In the genomic region with DNA sequence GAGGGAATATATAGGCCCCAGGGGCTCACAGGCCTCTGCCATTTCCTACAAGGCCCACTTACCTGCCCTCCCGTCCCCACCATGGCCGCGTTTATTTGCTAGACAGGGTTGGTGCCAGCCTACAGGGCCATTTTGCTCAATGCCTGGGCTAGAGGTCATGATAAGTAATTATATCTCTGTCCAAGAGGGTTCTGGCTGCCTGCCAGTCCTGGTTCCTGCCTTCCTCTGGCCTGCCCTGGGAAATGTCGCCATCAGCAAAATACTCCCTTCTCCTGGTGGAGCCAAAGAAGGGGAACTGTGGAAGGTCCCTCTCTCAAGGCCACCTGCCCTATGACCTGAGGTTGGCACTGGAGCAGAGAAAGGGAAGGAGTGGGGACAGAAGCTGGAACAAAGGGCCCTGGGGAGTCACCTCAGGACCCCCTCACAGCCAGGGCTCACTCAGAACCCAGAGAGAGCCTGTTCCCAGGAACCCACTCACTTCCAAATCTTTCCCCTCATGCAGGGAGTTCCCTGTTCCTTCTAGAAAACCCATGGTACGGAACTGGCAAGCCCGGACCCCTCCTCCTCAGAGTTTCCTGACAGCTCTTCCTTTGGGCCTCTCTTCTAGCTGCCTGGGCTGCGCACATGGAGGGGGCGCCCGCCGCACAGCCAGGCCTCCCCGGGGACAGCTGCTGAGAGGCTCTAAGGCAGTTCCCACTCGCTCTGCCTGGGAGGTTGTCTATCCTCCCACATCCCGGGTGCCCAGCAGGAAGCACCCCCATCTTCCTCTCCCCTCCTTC, we compare ENCODE assay signal across 14 cellular contexts.
DNase-seq lines count a peak whose midpoint lies in the region; ATAC-seq, FAIRE-seq and TF ChIP-seq lines count a peak whose summit lies in the region.
"Had no signal": no experiment of that assay in that cellular context is flagged by ENCODE, and none has a peak within 500 bp of the region (broad histone marks: within the 10 kb centered on the region; RNA-seq: fewer than 3 reads in every experiment).

No MANE protein-coding gene starts in this region.

- in situ Hi-C loops in GM23248 (cut with MboI), result no loop called here

- no peak overlapping the region for H3K4me2 ChIP-seq in GM23248 (ENCODE audit: unreplicated experiment)
- H3K4me2 ChIP-seq: smooth muscle cell had no signal

- H2AFZ ChIP-seq in GM23248, result no peak overlapping the region

- no peaks in the 10 kb centered on the region for H3K27me3 ChIP-seq in GM23248 (replicated peaks; ENCODE audit: insufficient read depth)
- no peaks in the 10 kb centered on the region for H3K27me3 ChIP-seq in pancreas
- H3K27me3 ChIP-seq: left lung had no signal

- ATAC-seq in pancreas (peak in 3 of 4 donors; percentile 65 to 76 (median 72)), GM21447 (IDR thresholded peaks at IDR 0.05; ENCODE audit: unreplicated experiment) (no peak), HG03521 (IDR thresholded peaks at IDR 0.05; ENCODE audit: unreplicated experiment) (no peak)
- ATAC-seq: left lung; stimulated activated naive B cell treated with anti-CD40 and anti-IgM and Interleukin-4, amounts not matched to agents 10 μg/mL and 1 μg/mL and 100 μg/mL, for 72 hours; T-helper 17 cell had no signal

- H3K9me2 ChIP-seq in GM23248 (ENCODE audit: insufficient read depth), result no peaks in the 10 kb centered on the region

- TF ChIP-seq CTCF in foreskin fibroblast (IDR thresholded peaks at IDR 0.05; ENCODE audit: low read depth, low read length) (no peak), pancreas (IDR thresholded peaks at IDR 0.05) (no peak)

- DNase-seq in GM23248 (peak; percentile 22), RCC 7860 (ENCODE audit: low spot score) (peak; percentile 8), foreskin fibroblast (peak; percentile 54 to 75), pancreas (peak; percentile 48 to 86 (median 62)), NCI-H2081 treated with DMSO at 0.1 percent for 48 hours (lab: John Stamatoyannopoulos, UW) (no peak)
- no peak for DNase-seq in stimulated activated CD4-positive, alpha-beta T cell treated with anti-CD3 and anti-CD28 coated beads, Interleukin-1b, Interleukin-23, amount 100 ng/mL, for 48 hours
- DNase-seq: effector memory CD4-positive, alpha-beta T cell; NCI-H774; stimulated activated naive B cell treated with anti-CD40 and anti-IgM and Interleukin-4, amounts not matched to agents 10 μg/mL and 1 μg/mL and 100 μg/mL, for 72 hours; T-helper 17 cell had no signal

- no peak overlapping the region for H3K27ac ChIP-seq in GM23248
- H3K27ac ChIP-seq in pancreas, result no peak overlapping the region
- H3K27ac ChIP-seq: left lung had no signal

- no peaks in the 10 kb centered on the region for H4K20me1 ChIP-seq in GM23248 (ENCODE audit: insufficient read depth)

- H3K9ac ChIP-seq in GM23248, result no peak overlapping the region

- H3F3A ChIP-seq in GM23248 (ENCODE audit: insufficient read depth), result peaks cover 22% of the 10 kb centered on the region

- H3K36me3 ChIP-seq in GM23248 (ENCODE audit: low read depth) (no peaks in the 10 kb centered on the region), pancreas (no peaks in the 10 kb centered on the region)
- H3K36me3 ChIP-seq: left lung had no signal

- WGBS in GM23248 (ENCODE audit: low coverage in 1 of 2, low lambda C conversion rate in 2 of 2, missing lambda C conversion rate in 2 of 2), 2 experiments, result 76 to 82% methylated on average over 10 to 13 of the region's 13 CpGs
- 63 to 67% methylated on average over 13 of the region's 13 CpGs for WGBS in pancreas, 2 donors

- H3K4me3 ChIP-seq in GM23248 (no peak overlapping the region), foreskin fibroblast (ENCODE audit: low read depth in 1 of 2, low read length in 2 of 2) (no peak overlapping the region), pancreas (no peak overlapping the region)
- H3K4me3 ChIP-seq: left lung, smooth muscle cell had no signal

- H3K9me3 ChIP-seq in GM23248 (ENCODE audit: low read depth) (no peaks in the 10 kb centered on the region), pancreas (no peaks in the 10 kb centered on the region)
- H3K9me3 ChIP-seq: left lung had no signal

- no peak for FAIRE-seq in RCC 7860 (lab: Jason Lieb, UNC)
- FAIRE-seq in pancreas (lab: Jason Lieb, UNC), result no peak

- H3K79me2 ChIP-seq in GM23248 (ENCODE audit: insufficient read depth), result no peaks in the 10 kb centered on the region

- intact Hi-C loops in pancreas (cut with DNase I), result no loop called here

- peaks cover 39% of the 10 kb centered on the region for H3K4me1 ChIP-seq in GM23248 (ENCODE audit: insufficient read depth)
- H3K4me1 ChIP-seq in pancreas, result peaks cover 0 to 3% (median 0%) of the 10 kb centered on the region in 3 donors
- H3K4me1 ChIP-seq: left lung had no signal

Comparison
In these comparisons a context has a peak if more than half of its experiments do, and no peak if none do; other contexts are left out.
1. DNase-seq: peak in GM23248 (single experiment), RCC 7860 (single experiment), foreskin fibroblast (2 of 2) and pancreas (6 of 6); none in stimulated activated CD4-positive, alpha-beta T cell treated with anti-CD3 and anti-CD28 coated beads, Interleukin-1b, Interleukin-23, amount 100 ng/mL, for 48 hours (single experiment) and NCI-H2081 treated with DMSO at 0.1 percent for 48 hours (single experiment).
2. ATAC-seq: peak in pancreas (3 of 4); none in GM21447 (single experiment) and HG03521 (single experiment).